ENCODE assay signal across 7 cellular contexts in genomic region chr2:236802862-236803261, GRCh38.
"Had no signal": no experiment of that assay in that cellular context is flagged by ENCODE, and none has a peak within 500 bp of the region (broad histone marks: within the 10 kb centered on the region; RNA-seq: fewer than 3 reads in every experiment).

No MANE protein-coding gene starts in this region.

- FAIRE-seq: H1, H54, HTR-8/SVneo had no signal

- H3K27ac Mint-ChIP-seq: GM23338, H9, IgD-negative memory B cell had no signal

- H3K4me3 ChIP-seq: GM23338 had no signal

- H3K4me2 ChIP-seq: GM23338 had no signal

- H3K4me1 Mint-ChIP-seq: IgD-negative memory B cell had no signal

- H3K4me3 Mint-ChIP-seq: GM23338, H9, IgD-negative memory B cell had no signal

- H3K36me3 Mint-ChIP-seq: IgD-negative memory B cell had no signal

- DNase-seq: HCEC 1CT had no signal
